ENCODE assay signal across 8 cellular contexts in genomic region chr5:140357731-140358093, GRCh38. TPM values are rescaled to one million over a fixed set of nuclear protein-coding genes. Genes with fewer than 3 reads are reported as not detected.
DNase-seq lines count a peak whose midpoint lies in the region; ATAC-seq and TF ChIP-seq lines count a peak whose summit lies in the region.

No MANE protein-coding gene starts in this region.

- intact Hi-C loops in sigmoid colon (cut with DNase I) = loop anchor here (1.0 kb wide), 1 partner anchor 113 kb away; no protein-coding TSS in a partner anchor

- peak; percentile 66 for DNase-seq in NK-92 treated with Interleukin-12 subunit alpha and Interleukin-12 subunit beta, amount 100 ng/mL, for 24 hours (lab: John Stamatoyannopoulos, UW)
- DNase-seq in NK-92 (lab: John Stamatoyannopoulos, UW; ENCODE audit: unreplicated experiment) (no peak), NCI-H1694 (lab: John Stamatoyannopoulos, UW) (peak; percentile 54), T-helper 2 cell (peak; percentile 40 to 80 (median 58)), hepatic stellate cell (ENCODE audit: low spot score) (peak; percentile 89), sigmoid colon (peak; percentile 94)

- peaks cover 0 to 11% (median 7%) of the 10 kb centered on the region in 4 donors for H3K4me1 ChIP-seq in sigmoid colon

- TF ChIP-seq POLR2A in sigmoid colon (IDR thresholded peaks at IDR 0.05) = no peak

- no peaks in the 10 kb centered on the region for H3K36me3 ChIP-seq in sigmoid colon

- no peaks in the 10 kb centered on the region for H3K27me3 ChIP-seq in sigmoid colon

- peak overlapping the region in 2 of 4 donors; percentile 20 to 25 for H3K4me3 ChIP-seq in sigmoid colon

- peak overlapping the region; percentile 93 for H3K27ac ChIP-seq in angular gyrus (ENCODE audit: low read depth, low read length)
- H3K27ac ChIP-seq in sigmoid colon = peak overlapping the region in 3 of 4 donors; percentile 42 to 56 (median 44)

- TF ChIP-seq EP300 in sigmoid colon (IDR thresholded peaks at IDR 0.05) = no peak

- peak; percentile 93 for ATAC-seq in HG02938 (IDR thresholded peaks at IDR 0.05; ENCODE audit: unreplicated experiment)

- no peaks in the 10 kb centered on the region for H3K9me3 ChIP-seq in sigmoid colon

- peak; percentile 79 to 91 (median 89) for TF ChIP-seq CTCF in sigmoid colon (IDR thresholded peaks at IDR 0.05)

- WGBS in sigmoid colon, 2 donors = 0 to 1% methylated on average over 18 of the region's 18 CpGs

RNA-seq across cellular contexts. Expression of gene SLC4A9, which starts 2.3 kb away (rescaled TPM):
- not detected for total RNA-seq in sigmoid colon
- under 1 TPM in 1 of 3 donors, not detected in 2; 0.25 TPM for polyA plus RNA-seq in sigmoid colon

RNA-seq across cellular contexts. Expression of gene HBEGF, which starts 11.3 kb away (rescaled TPM):
- total RNA-seq in sigmoid colon = 10 to 100 TPM in 2 of 4 donors, 1 to 10 TPM in 2; 4.7 to 17.6 (median 10.4) TPM
- 10 to 100 TPM in 2 of 3 donors, 1 to 10 TPM in 1; 5.4 to 15.0 (median 11.6) TPM for polyA plus RNA-seq in sigmoid colon

RNA-seq across cellular contexts. Expression of gene ANKHD1, which starts 43.9 kb away (rescaled TPM):
- total RNA-seq in sigmoid colon = 100 to 1,000 TPM in 3 of 4 donors, 10 to 100 TPM in 1; 93.5 to 109 (median 106) TPM
- polyA plus RNA-seq in sigmoid colon = 10 to 100 TPM; 25.8 to 65.3 (median 26.6) TPM

RNA-seq across cellular contexts. Expression of gene PFDN1, which starts 54.8 kb away (rescaled TPM):
- total RNA-seq in sigmoid colon = 100 to 1,000 TPM in 3 of 4 donors, 10 to 100 TPM in 1; 88.2 to 159 (median 123) TPM
- polyA plus RNA-seq in sigmoid colon = 10 to 100 TPM; 61.8 to 85.9 (median 78.4) TPM
